In genomic region chr17:74467221-74467951, GRCh38 we compare ENCODE assay signal across 10 cellular contexts. TPM values are rescaled to one million over a fixed set of nuclear protein-coding genes. Genes with fewer than 3 reads are reported as not detected.
DNase-seq lines count a peak whose midpoint lies in the region; ATAC-seq and TF ChIP-seq lines count a peak whose summit lies in the region.
"Had no signal": no experiment of that assay in that cellular context is flagged by ENCODE, and none has a peak within 500 bp of the region (broad histone marks: within the 10 kb centered on the region; RNA-seq: fewer than 3 reads in every experiment).

No MANE protein-coding gene starts in this region.

- H3K27ac ChIP-seq in CD8-positive, alpha-beta memory T cell (ENCODE audit: low read depth, low read length): peak overlapping the region; percentile 45

- peak overlapping the region in 1 of 7 donors; percentile 81 for H3K4me3 Mint-ChIP-seq in CD8-positive, alpha-beta memory T cell
- no peak overlapping the region for H3K4me3 Mint-ChIP-seq in chondrocyte (ENCODE audit: unreplicated experiment)
- H3K4me3 Mint-ChIP-seq in stimulated activated naive B cell treated with anti-CD40 and anti-IgM and Interleukin-4, amounts not matched to agents 10 μg/mL and 1 μg/mL and 100 μg/mL, for 72 hours: peak overlapping the region in 1 of 2 donors; percentile 70
- H3K4me3 Mint-ChIP-seq: nephron had no signal

- H3K36me3 ChIP-seq in CD8-positive, alpha-beta memory T cell (ENCODE audit: insufficient read depth, low read length): no peaks in the 10 kb centered on the region

- H3K27me3 ChIP-seq in CD8-positive, alpha-beta memory T cell (ENCODE audit: insufficient read depth, low read length, poor library complexity, severe bottlenecking): no peaks in the 10 kb centered on the region

- CTCF ChIA-PET in CD8-positive, alpha-beta memory T cell (lab: Charles Lee): interaction anchor here (1.0 kb wide), 1 partner anchor 8 kb away, joined by 3 read pairs; no protein-coding TSS in a partner anchor

- ATAC-seq in GM19395 (IDR thresholded peaks at IDR 0.05; ENCODE audit: unreplicated experiment): peak; percentile 78
- ATAC-seq in HG03354 (IDR thresholded peaks at IDR 0.05; ENCODE audit: poor library complexity, severe bottlenecking, unreplicated experiment): peak; percentile 72
- peak; percentile 88 to 89 for ATAC-seq in stimulated activated naive B cell treated with anti-CD40 and anti-IgM and Interleukin-4, amounts not matched to agents 10 μg/mL and 1 μg/mL and 100 μg/mL, for 72 hours (replicated peaks)

- peaks cover 0 to 24% (median 0%) of the 10 kb centered on the region in 3 donors for H3K36me3 Mint-ChIP-seq in CD8-positive, alpha-beta memory T cell
- H3K36me3 Mint-ChIP-seq in chondrocyte (ENCODE audit: low read depth): no peaks in the 10 kb centered on the region
- H3K36me3 Mint-ChIP-seq in stimulated activated naive B cell treated with anti-CD40 and anti-IgM and Interleukin-4, amounts not matched to agents 10 μg/mL and 1 μg/mL and 100 μg/mL, for 72 hours: peaks cover 0 to 3% of the 10 kb centered on the region in 2 donors
- H3K36me3 Mint-ChIP-seq: activated naive CD4-positive, alpha-beta T cell treated with anti-CD3 and anti-CD28 coated beads, Interleukin-2, amount 50 U/mL, for 72 hours had no signal

- peaks cover 55% of the 10 kb centered on the region for H3K4me1 ChIP-seq in CD8-positive, alpha-beta memory T cell (ENCODE audit: insufficient read depth, low read length)

- peak overlapping the region in 5 of 8 donors; percentile 16 to 95 (median 82) for H3K27ac Mint-ChIP-seq in CD8-positive, alpha-beta memory T cell
- no peak overlapping the region for H3K27ac Mint-ChIP-seq in chondrocyte (ENCODE audit: unreplicated experiment)
- H3K27ac Mint-ChIP-seq in stimulated activated naive B cell treated with anti-CD40 and anti-IgM and Interleukin-4, amounts not matched to agents 10 μg/mL and 1 μg/mL and 100 μg/mL, for 72 hours: peak overlapping the region; percentile 38
- H3K27ac Mint-ChIP-seq: nephron had no signal

- H3K27me3 Mint-ChIP-seq in CD8-positive, alpha-beta memory T cell: peaks cover 0 to 4% of the 10 kb centered on the region in 2 donors
- peaks cover 27% of the 10 kb centered on the region for H3K27me3 Mint-ChIP-seq in chondrocyte (ENCODE audit: low read depth)
- H3K27me3 Mint-ChIP-seq in stimulated activated naive B cell treated with anti-CD40 and anti-IgM and Interleukin-4, amounts not matched to agents 10 μg/mL and 1 μg/mL and 100 μg/mL, for 72 hours: peaks cover 0 to 13% of the 10 kb centered on the region in 2 donors

- peak overlapping the region; percentile 21 for H3K4me3 ChIP-seq in CD8-positive, alpha-beta memory T cell (ENCODE audit: low read length)

- peaks cover 38 to 48% (median 43%) of the 10 kb centered on the region in 3 donors for H3K4me1 Mint-ChIP-seq in CD8-positive, alpha-beta memory T cell
- no peaks in the 10 kb centered on the region for H3K4me1 Mint-ChIP-seq in chondrocyte (ENCODE audit: low read depth)
- H3K4me1 Mint-ChIP-seq in stimulated activated naive B cell treated with anti-CD40 and anti-IgM and Interleukin-4, amounts not matched to agents 10 μg/mL and 1 μg/mL and 100 μg/mL, for 72 hours: peaks cover 20 to 31% of the 10 kb centered on the region in 2 donors
- H3K4me1 Mint-ChIP-seq: nephron had no signal

- POLR2A ChIA-PET in CD8-positive, alpha-beta memory T cell (lab: Charles Lee): no interaction called here

- H3K9me3 Mint-ChIP-seq in CD8-positive, alpha-beta memory T cell: no peaks in the 10 kb centered on the region
- no peaks in the 10 kb centered on the region for H3K9me3 Mint-ChIP-seq in chondrocyte (ENCODE audit: low read depth)
- no peaks in the 10 kb centered on the region for H3K9me3 Mint-ChIP-seq in stimulated activated naive B cell treated with anti-CD40 and anti-IgM and Interleukin-4, amounts not matched to agents 10 μg/mL and 1 μg/mL and 100 μg/mL, for 72 hours
- H3K9me3 Mint-ChIP-seq: nephron had no signal

- no peak for DNase-seq in CD8-positive, alpha-beta memory T cell
- DNase-seq in chondrocyte (ENCODE audit: low spot score) (peak; percentile 47), EL (no peak), DMS79 treated with DMSO at 0.1 percent for 48 hours (lab: John Stamatoyannopoulos, UW) (no peak)
- DNase-seq in stimulated activated naive B cell treated with anti-CD40 and anti-IgM and Interleukin-4, amounts not matched to agents 10 μg/mL and 1 μg/mL and 100 μg/mL, for 72 hours: peak; percentile 60
- no peak for DNase-seq in activated CD4-positive, CD25-positive, alpha-beta regulatory T cell treated with anti-CD3 and anti-CD28 coated beads, Interleukin-2, amount 50 U/mL, for 72 hours

- H3K9me3 ChIP-seq in CD8-positive, alpha-beta memory T cell (ENCODE audit: low read length): no peaks in the 10 kb centered on the region

- TF ChIP-seq CTCF in chondrocyte (IDR thresholded peaks at IDR 0.05): no peak

RNA-seq across cellular contexts. Expression of gene CD300A, which starts 1.0 kb away (rescaled TPM):
- total RNA-seq in CD8-positive, alpha-beta memory T cell: 1 to 10 TPM; 3.1 to 3.8 TPM
- 121 TPM for polyA plus RNA-seq in CD8-positive, alpha-beta memory T cell
- not detected in 3 replicates for total RNA-seq in chondrocyte

RNA-seq across cellular contexts. Expression of gene GPRC5C, which starts 35.5 kb away (rescaled TPM):
- total RNA-seq in CD8-positive, alpha-beta memory T cell: under 1 TPM in 1 of 2 experiments, not detected in 1; 0.27 TPM
- not detected for polyA plus RNA-seq in CD8-positive, alpha-beta memory T cell
- total RNA-seq in chondrocyte: 18.0 to 47.8 TPM (median 47.0 TPM) in 3 replicates

Comparison
In these comparisons a context has a peak if more than half of its experiments do, and no peak if none do; other contexts are left out.
1. DNase-seq: peak in chondrocyte (single experiment) and stimulated activated naive B cell treated with anti-CD40 and anti-IgM and Interleukin-4, amounts not matched to agents 10 μg/mL and 1 μg/mL and 100 μg/mL, for 72 hours (single experiment); none in CD8-positive, alpha-beta memory T cell (0 of 5), EL (single experiment), activated CD4-positive, CD25-positive, alpha-beta regulatory T cell treated with anti-CD3 and anti-CD28 coated beads, Interleukin-2, amount 50 U/mL, for 72 hours (single experiment) and DMS79 treated with DMSO at 0.1 percent for 48 hours (single experiment).
2. RNA of gene GPRC5C, which starts 35.5 kb away (total RNA-seq): 18.0 to 47.8 TPM in chondrocyte; 0.27 TPM in CD8-positive, alpha-beta memory T cell; every median in the first group is over 10 times any median in the second.
3. Peak in every context shown above with its lines, with median percentiles within 50 percentile points of each other: ATAC-seq.